1 cellular context compared by ENCODE assay signal in the genomic region with DNA sequence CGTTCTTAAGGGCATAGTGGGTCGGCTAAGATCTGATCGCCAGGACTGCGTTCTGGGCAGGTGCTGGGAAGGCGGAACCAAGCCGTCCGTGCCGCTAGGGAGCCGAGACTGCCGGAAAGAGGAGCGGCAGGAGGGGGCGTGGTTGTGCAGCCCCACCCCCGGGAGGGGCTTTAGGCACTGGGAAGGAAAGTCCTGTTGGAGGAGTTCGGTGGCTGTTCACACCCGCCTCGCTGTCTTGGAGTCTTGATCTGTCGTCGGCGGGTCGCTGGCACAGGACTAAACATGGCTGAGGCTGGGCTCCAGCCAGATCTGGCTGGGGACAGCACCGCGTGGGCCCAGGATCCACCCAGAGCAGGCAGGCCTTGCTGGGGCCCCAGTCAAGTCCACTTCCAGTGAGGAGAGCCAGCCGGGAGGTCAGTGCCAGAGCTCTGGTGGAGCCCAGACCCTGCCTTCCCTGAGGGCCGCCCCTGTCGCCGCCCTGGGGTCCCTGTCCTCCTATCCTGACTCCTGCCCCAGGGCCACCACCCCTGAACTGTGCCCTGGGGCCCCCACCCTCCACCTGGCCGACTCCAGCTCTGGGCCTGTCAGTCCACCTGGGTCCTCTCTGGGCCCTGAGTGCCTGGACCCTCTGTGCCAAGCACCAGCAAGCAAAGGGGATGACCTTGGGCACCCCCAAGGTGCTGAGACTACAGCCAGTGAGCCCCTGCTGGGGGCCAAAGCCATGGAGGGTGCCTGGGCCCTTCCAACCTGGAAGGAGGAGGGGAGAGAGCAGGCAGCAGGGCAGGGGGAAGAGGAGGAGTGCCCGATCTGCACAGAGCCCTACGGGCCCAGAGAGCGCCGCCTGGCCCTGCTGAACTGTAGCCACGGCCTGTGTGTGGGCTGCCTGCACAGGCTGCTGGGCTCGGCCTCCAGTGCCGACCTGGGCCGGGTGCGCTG.
TF ChIP-seq lines count a peak whose summit lies in the region.

No MANE protein-coding gene starts in this region.

TF ChIP-seq in HEK293, 187 proteins besides CTCF, POLR2A, EP300 and RAD21 (continued from another document):
- TF ChIP-seq ZNF560 (tag by site-specific recombination; IDR thresholded peaks at IDR 0.05; ENCODE audit: borderline replicate concordance) (no peak), OSR2 (tag by site-specific recombination; IDR thresholded peaks at IDR 0.05) (no peak), SP3 (tag by site-specific recombination; IDR thresholded peaks at IDR 0.05) (peak; percentile 82), OVOL3 (tag by site-specific recombination; IDR thresholded peaks at IDR 0.05) (no peak), SP2 (tag by site-specific recombination; IDR thresholded peaks at IDR 0.05) (peak; percentile 79), ZNF311 (tag by site-specific recombination; IDR thresholded peaks at IDR 0.05; ENCODE audit: borderline replicate concordance) (no peak), ZIC2 (tag by site-specific recombination; IDR thresholded peaks at IDR 0.05) (no peak), BCL11A (tag by site-specific recombination; IDR thresholded peaks at IDR 0.05; ENCODE audit: low read depth) (no peak), ZNF549 (tag by site-specific recombination; IDR thresholded peaks at IDR 0.05) (no peak), ZNF221 (tag by site-specific recombination; IDR thresholded peaks at IDR 0.05; ENCODE audit: borderline replicate concordance) (no peak), GLIS1 (tag by site-specific recombination; IDR thresholded peaks at IDR 0.05) (no peak)
TF ChIP-seq in HEK293: peak in this region for 22.
